In the genomic region with DNA sequence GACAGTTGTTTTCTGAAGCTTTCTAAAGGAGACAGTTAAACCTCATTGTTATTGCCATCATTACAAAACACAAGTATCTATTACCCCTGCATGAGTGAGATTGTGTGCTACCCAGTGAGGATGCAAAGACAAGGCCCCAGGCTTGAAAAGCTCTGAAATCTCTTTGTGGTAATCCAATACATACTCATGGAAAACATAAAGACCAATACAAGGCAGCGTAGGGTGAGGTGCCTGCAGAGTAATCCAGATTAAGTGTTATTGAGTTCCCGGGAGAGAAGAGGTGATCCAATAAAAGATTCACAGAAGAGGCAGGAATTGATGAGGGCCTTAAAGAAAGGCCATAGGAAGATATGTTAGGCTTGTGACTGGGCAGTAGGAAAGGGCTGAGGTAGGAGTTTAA, we compare ENCODE assay signal across 13 cellular contexts.
DNase-seq lines count a peak whose midpoint lies in the region; ATAC-seq and TF ChIP-seq lines count a peak whose summit lies in the region.
"Had no signal": no experiment of that assay in that cellular context is flagged by ENCODE, and none has a peak within 500 bp of the region (broad histone marks: within the 10 kb centered on the region; RNA-seq: fewer than 3 reads in every experiment).

No MANE protein-coding gene starts in this region.

- peak; percentile 3 for ATAC-seq in HG02973 (IDR thresholded peaks at IDR 0.05; ENCODE audit: unreplicated experiment)
- no peak for ATAC-seq in stimulated activated naive B cell treated with anti-CD40 and anti-IgM and Interleukin-4, amounts not matched to agents 10 μg/mL and 1 μg/mL and 100 μg/mL, for 72 hours (replicated peaks)
- no peak for ATAC-seq in HG02938 (IDR thresholded peaks at IDR 0.05; ENCODE audit: unreplicated experiment)

- H3K9me3 Mint-ChIP-seq in stimulated activated naive B cell treated with anti-CD40 and anti-IgM and Interleukin-4, amounts not matched to agents 10 μg/mL and 1 μg/mL and 100 μg/mL, for 72 hours = no peaks in the 10 kb centered on the region

- DNase-seq in fibroblast of lung (ENCODE audit: low read depth in 2 of 2) (no peak), mucosa of gallbladder (ENCODE audit: low spot score) (no peak), nucleus accumbens (lab: John Stamatoyannopoulos, UW) (no peak), SK-N-DZ (ENCODE audit: low spot score) (no peak)
- no peak for DNase-seq in stimulated activated naive B cell treated with anti-CD40 and anti-IgM and Interleukin-4, amounts not matched to agents 10 μg/mL and 1 μg/mL and 100 μg/mL, for 72 hours
- DNase-seq: activated CD8-positive, alpha-beta memory T cell treated with anti-CD3 and anti-CD28 coated beads for 24 hours; NCI-H226; stimulated activated CD4-positive, alpha-beta T cell treated with anti-CD3 and anti-CD28 coated beads, Interleukin-4, amount 100 ng/mL, for 24 hours had no signal

- H3K4me1 ChIP-seq in OCI-LY3 (ENCODE audit: low read length) (peaks cover 79% of the 10 kb centered on the region), fibroblast of lung (ENCODE audit: control insufficient read depth, extremely low read depth, insufficient read depth, low read length) (peaks cover 2% of the 10 kb centered on the region)

- H3K4me3 Mint-ChIP-seq in stimulated activated naive B cell treated with anti-CD40 and anti-IgM and Interleukin-4, amounts not matched to agents 10 μg/mL and 1 μg/mL and 100 μg/mL, for 72 hours = peak overlapping the region; percentile 68 to 73

- H3K79me2 ChIP-seq in OCI-LY3 (ENCODE audit: low read length) = peaks cover 42% of the 10 kb centered on the region
- no peaks in the 10 kb centered on the region for H3K79me2 ChIP-seq in fibroblast of lung (ENCODE audit: control insufficient read depth, insufficient read depth, low read length)

- H3K9ac ChIP-seq in OCI-LY3 (ENCODE audit: low read length) (peak overlapping the region; percentile 97), fibroblast of lung (ENCODE audit: insufficient read depth, low read length) (no peak overlapping the region)

- peaks cover 38 to 46% of the 10 kb centered on the region in 2 donors for H3K36me3 Mint-ChIP-seq in stimulated activated naive B cell treated with anti-CD40 and anti-IgM and Interleukin-4, amounts not matched to agents 10 μg/mL and 1 μg/mL and 100 μg/mL, for 72 hours

- H3K27ac ChIP-seq in OCI-LY3 (ENCODE audit: low read length) = peak overlapping the region; percentile 100
- H3K27ac ChIP-seq in fibroblast of lung (ENCODE audit: insufficient read depth, low read length) = peak overlapping the region; percentile 49
- H3K27ac ChIP-seq: epithelial cell of prostate, RWPE1 had no signal

- H3K9me3 ChIP-seq in OCI-LY3 (ENCODE audit: insufficient read depth, low read length) (no peaks in the 10 kb centered on the region), fibroblast of lung (ENCODE audit: control insufficient read depth, insufficient read depth, low read depth, low read length) (no peaks in the 10 kb centered on the region)

- peak overlapping the region; percentile 76 for H3K4me2 ChIP-seq in OCI-LY3 (ENCODE audit: low read length)
- H3K4me2 ChIP-seq in fibroblast of lung (ENCODE audit: extremely low read depth, insufficient read depth, low read length) = no peak overlapping the region

- H3K27me3 Mint-ChIP-seq in stimulated activated naive B cell treated with anti-CD40 and anti-IgM and Interleukin-4, amounts not matched to agents 10 μg/mL and 1 μg/mL and 100 μg/mL, for 72 hours = no peaks in the 10 kb centered on the region

- H4K20me1 ChIP-seq in OCI-LY3 (ENCODE audit: insufficient read depth, low read length) = no peaks in the 10 kb centered on the region
- H4K20me1 ChIP-seq in fibroblast of lung (ENCODE audit: control insufficient read depth, extremely low read depth, insufficient read depth, low read length) = no peaks in the 10 kb centered on the region

- H3K36me3 ChIP-seq in OCI-LY3 (replicated peaks; ENCODE audit: low read depth, low read length) (peaks cover 18% of the 10 kb centered on the region), fibroblast of lung (ENCODE audit: control insufficient read depth, insufficient read depth, low read length) (no peaks in the 10 kb centered on the region)

- no peak overlapping the region for H2AFZ ChIP-seq in OCI-LY3 (ENCODE audit: low read depth, low read length)
- no peak overlapping the region for H2AFZ ChIP-seq in fibroblast of lung (ENCODE audit: low read length)

- TF ChIP-seq CTCF in OCI-LY3 (IDR thresholded peaks at IDR 0.05; ENCODE audit: low read depth, low read length) (no peak), fibroblast of lung (conservative IDR thresholded peaks at IDR 0.05 in 1 of 2, IDR thresholded peaks at IDR 0.05 in 1 of 2; ENCODE audit: low read depth in 1 of 2, low read length in 2 of 2) (no peak)

- peaks cover 38 to 71% of the 10 kb centered on the region in 2 donors for H3K4me1 Mint-ChIP-seq in stimulated activated naive B cell treated with anti-CD40 and anti-IgM and Interleukin-4, amounts not matched to agents 10 μg/mL and 1 μg/mL and 100 μg/mL, for 72 hours

- peak overlapping the region; percentile 93 for H3K27ac Mint-ChIP-seq in stimulated activated naive B cell treated with anti-CD40 and anti-IgM and Interleukin-4, amounts not matched to agents 10 μg/mL and 1 μg/mL and 100 μg/mL, for 72 hours

- peak overlapping the region; percentile 36; the same call in 1 of the 2 replicates for H3K4me3 ChIP-seq in OCI-LY3 (ENCODE audit: low read length)
- no peak overlapping the region for H3K4me3 ChIP-seq in fibroblast of lung (replicated peaks in 1 of 4; ENCODE audit: control extremely low read depth in 1 of 4, insufficient read depth in 1 of 4, low read depth in 3 of 4, low read length in 4 of 4)

- no peaks in the 10 kb centered on the region for H3K27me3 ChIP-seq in OCI-LY3 (ENCODE audit: low read depth, low read length)
- no peaks in the 10 kb centered on the region for H3K27me3 ChIP-seq in fibroblast of lung (ENCODE audit: control insufficient read depth, insufficient read depth, low read length)
